3 cellular contexts compared by ENCODE assay signal in genomic region chr3:25199567-25199966, GRCh38.
DNase-seq lines count a peak whose midpoint lies in the region; ATAC-seq, FAIRE-seq and TF ChIP-seq lines count a peak whose summit lies in the region.
"Not testable (repeated sequence)": the region's sequence is repeated elsewhere in the genome, so short reads cannot be mapped to it uniquely, and the experiment has no call there.

No MANE protein-coding gene starts in this region.

- not testable (repeated sequence) for H2AFZ ChIP-seq in K562 (ENCODE audit: low read depth, low read length)

- in situ Hi-C loops in K562 (cut with MboI): not testable (repeated sequence)

- not testable (repeated sequence) for H3K27me3 Mint-ChIP-seq in glutamatergic neuron (ENCODE audit: unreplicated experiment)

- not testable (repeated sequence) for TF ChIP-seq POLR2A in K562 (conservative IDR thresholded peaks at IDR 0.05)

- not testable (repeated sequence) for TF ChIP-seq RAD21 in K562 (CRISPR knock-in tag; conservative IDR thresholded peaks at IDR 0.05 in 1 of 2, IDR thresholded peaks at IDR 0.05 in 1 of 2)

- H4K20me1 ChIP-seq in K562 (replicated peaks; ENCODE audit: control insufficient read depth, insufficient read depth, low read length): not testable (repeated sequence)

- not testable (repeated sequence) for H3K9me3 Mint-ChIP-seq in glutamatergic neuron (ENCODE audit: unreplicated experiment)

- H3K36me3 Mint-ChIP-seq in glutamatergic neuron (ENCODE audit: unreplicated experiment): not testable (repeated sequence)

- 0% methylated on average over 5 of the region's 5 CpGs for WGBS in K562 (ENCODE audit: insufficient coverage, low coverage, missing lambda C conversion rate)

- H3K4me1 ChIP-seq in HEK293 (ENCODE audit: control insufficient read depth, insufficient read depth, low read length); K562 (replicated peaks in 1 of 2; ENCODE audit: control insufficient read depth in 2 of 2, insufficient read depth in 2 of 2, low read length in 2 of 2): not testable (repeated sequence)

- TF ChIP-seq CTCF in HEK293 (tag by site-specific recombination; IDR thresholded peaks at IDR 0.05); K562 (IDR thresholded peaks at IDR 0.05 in 2 of 3, conservative IDR thresholded peaks at IDR 0.05 in 1 of 3; ENCODE audit: insufficient read depth in 2 of 3, low read depth in 1 of 3, low read length in 3 of 3); glutamatergic neuron (IDR thresholded peaks at IDR 0.05; ENCODE audit: partially characterized antibody, unreplicated experiment): not testable (repeated sequence)

- H3K4me3 ChIP-seq in HEK293 (ENCODE audit: low read depth, low read length); K562: not testable (repeated sequence)

- H3K36me3 ChIP-seq in HEK293 (ENCODE audit: control insufficient read depth in 2 of 2, insufficient read depth in 1 of 2, low read length in 2 of 2); K562 (ENCODE audit: control insufficient read depth, insufficient read depth, low read length): not testable (repeated sequence)

- FAIRE-seq in K562 (lab: Jason Lieb, UNC): not testable (repeated sequence)

- not testable (repeated sequence) for H3K4me2 ChIP-seq in K562 (ENCODE audit: insufficient read depth, low read length)

- H3K27ac ChIP-seq in HEK293 (ENCODE audit: extremely low read depth, low read depth, low read length); K562 (ENCODE audit: extremely low read depth, low read depth, low read length): not testable (repeated sequence)

- ATAC-seq in K562: not testable (repeated sequence)

- CTCF ChIA-PET in HEK293 (lab: Yijun Ruan, JAX); K562 (lab: Yijun Ruan, JAX; ENCODE audit: low intra/inter-chr PET ratio): not testable (repeated sequence)

- H3K79me2 ChIP-seq in K562 (ENCODE audit: control insufficient read depth, insufficient read depth, low read length): not testable (repeated sequence)

- H3K9me1 ChIP-seq in K562 (ENCODE audit: control insufficient read depth, insufficient read depth, low read length): not testable (repeated sequence)

- TF ChIP-seq EP300 in K562 (IDR thresholded peaks at IDR 0.05; ENCODE audit: low read length): not testable (repeated sequence)

- not testable (repeated sequence) for H3K9ac ChIP-seq in K562 (ENCODE audit: insufficient read depth in 1 of 2, low read depth in 2 of 2, low read length in 2 of 2)

- intact Hi-C loops in K562 (cut with micrococcal nuclease): not testable (repeated sequence)

- BruUV-seq in K562 (replicated peaks; lab: Mats Ljungman, UMichigan): not testable (repeated sequence)

- not testable (repeated sequence) for H3K27me3 ChIP-seq in K562 (ENCODE audit: control insufficient read depth in 2 of 2, insufficient read depth in 2 of 2, low read length in 2 of 2)

- not testable (repeated sequence) for H3K4me3 Mint-ChIP-seq in glutamatergic neuron (ENCODE audit: unreplicated experiment)

- not testable (repeated sequence) for DNase-seq in K562 (ENCODE audit: extremely low read depth in 1 of 4, low spot score in 3 of 4); glutamatergic neuron

- not testable (repeated sequence) for H3K4me1 Mint-ChIP-seq in glutamatergic neuron (ENCODE audit: low read depth, unreplicated experiment)

- POLR2A ChIA-PET in HEK293 (lab: Yijun Ruan, JAX); K562 (lab: Yijun Ruan, JAX): not testable (repeated sequence)

- peak overlapping the region; percentile 22 for H3K27ac Mint-ChIP-seq in glutamatergic neuron (ENCODE audit: unreplicated experiment)

- H3K9me3 ChIP-seq in HEK293 (ENCODE audit: control insufficient read depth, insufficient read depth, low read depth, low read length); K562 (replicated peaks; ENCODE audit: control insufficient read depth, insufficient read depth, low read depth, low read length): not testable (repeated sequence)

TF ChIP-seq in HEK293, 187 proteins besides CTCF, POLR2A, EP300 and RAD21:
- TF ChIP-seq ZNF146 (tag by site-specific recombination; IDR thresholded peaks at IDR 0.05): peak; percentile 69
- TF ChIP-seq, protein P1, sequence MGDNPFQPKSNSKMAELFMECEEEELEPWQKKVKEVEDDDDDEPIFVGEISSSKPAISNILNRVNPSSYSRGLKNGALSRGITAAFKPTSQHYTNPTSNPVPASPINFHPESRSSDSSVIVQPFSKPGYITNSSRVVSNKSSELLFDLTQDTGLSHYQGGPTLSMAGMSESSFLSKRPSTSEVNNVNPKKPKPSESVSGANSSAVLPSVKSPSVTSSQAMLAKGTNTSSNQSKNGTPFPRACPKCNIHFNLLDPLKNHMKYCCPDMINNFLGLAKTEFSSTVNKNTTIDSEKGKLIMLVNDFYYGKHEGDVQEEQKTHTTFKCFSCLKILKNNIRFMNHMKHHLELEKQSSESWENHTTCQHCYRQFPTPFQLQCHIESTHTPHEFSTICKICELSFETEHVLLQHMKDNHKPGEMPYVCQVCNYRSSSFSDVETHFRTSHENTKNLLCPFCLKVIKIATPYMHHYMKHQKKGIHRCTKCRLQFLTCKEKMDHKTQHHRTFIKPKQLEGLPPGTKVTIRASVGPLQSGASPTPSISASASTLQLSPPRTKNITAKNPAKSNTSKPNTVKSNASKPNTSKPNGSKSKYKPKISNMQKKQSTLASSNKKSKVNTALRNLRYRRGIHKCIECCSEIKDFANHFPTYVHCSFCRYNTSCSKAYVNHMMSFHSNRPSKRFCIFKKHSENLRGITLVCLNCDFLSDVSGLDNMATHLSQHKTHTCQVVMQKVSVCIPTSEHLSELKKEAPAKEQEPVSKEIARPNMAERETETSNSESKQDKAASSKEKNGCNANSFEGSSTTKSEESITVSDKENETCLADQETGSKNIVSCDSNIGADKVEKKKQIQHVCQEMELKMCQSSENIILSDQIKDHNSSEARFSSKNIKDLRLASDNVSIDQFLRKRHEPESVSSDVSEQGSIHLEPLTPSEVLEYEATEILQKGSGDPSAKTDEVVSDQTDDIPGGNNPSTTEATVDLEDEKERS (tag by site-specific recombination; IDR thresholded peaks at IDR 0.05): peak; percentile 73
TF ChIP-seq in HEK293: peak in this region for 2; not testable (repeated sequence) for 185.

TF ChIP-seq in K562, 482 proteins besides CTCF, POLR2A, EP300 and RAD21:
- TF ChIP-seq ZNF146 (CRISPR knock-in tag; IDR thresholded peaks at IDR 0.05; ENCODE audit: unreplicated experiment): peak; percentile 18
